ENCODE assay signal across 19 cellular contexts in genomic region chr9:77885104-77885672, GRCh38.
DNase-seq lines count a peak whose midpoint lies in the region; ATAC-seq, FAIRE-seq and TF ChIP-seq lines count a peak whose summit lies in the region.
"Had no signal": no experiment of that assay in that cellular context is flagged by ENCODE, and none has a peak within 500 bp of the region (broad histone marks: within the 10 kb centered on the region; RNA-seq: fewer than 3 reads in every experiment).

No MANE protein-coding gene starts in this region.

- no peaks in the 10 kb centered on the region for H3K27me3 Mint-ChIP-seq in MCF 10A (ENCODE audit: insufficient read depth, unreplicated experiment)
- H3K27me3 Mint-ChIP-seq in neural crest cell (ENCODE audit: low read depth): no peaks in the 10 kb centered on the region
- no peaks in the 10 kb centered on the region for H3K27me3 Mint-ChIP-seq in activated CD8-positive, alpha-beta memory T cell treated with anti-CD3 and anti-CD28 coated beads, Interleukin-2, amount 10 ng/mL, durations not matched to agents 7 days and 5 days
- H3K27me3 Mint-ChIP-seq in endothelial cell (ENCODE audit: unreplicated experiment): peaks cover 3% of the 10 kb centered on the region
- H3K27me3 Mint-ChIP-seq: activated naive CD8-positive, alpha-beta T cell treated with anti-CD3 and anti-CD28 coated beads, Interleukin-2, amount 50 U/mL, for 24 hours; IgD-negative memory B cell; stimulated activated naive CD8-positive, alpha-beta T cell treated with anti-CD3 and anti-CD28 coated beads, Interleukin-15, amount 100 ng/mL, for 72 hours had no signal

- POLR2A ChIA-PET in MCF 10A (lab: Yijun Ruan, JAX): interaction anchor here (1.2 to 1.3 kb wide), 3 partner anchors 14 to 147 kb away, joined by 3 to 5 read pairs (median 3); partner anchors contain the start of gene GNAQ

- no peak for DNase-seq in breast epithelium (ENCODE audit: low spot score in 2 of 2)
- no peak for DNase-seq in MCF 10A (ENCODE audit: unreplicated experiment)
- DNase-seq in bronchial epithelial cell (ENCODE audit: low read depth): peak; percentile 7
- DNase-seq in neural crest cell (ENCODE audit: low read depth, low spot score): no peak
- peak in 1 of 2 donors; percentile 51 for DNase-seq in aorta
- DNase-seq in activated CD8-positive, alpha-beta memory T cell treated with anti-CD3 and anti-CD28 coated beads, Interleukin-2, amount 10 ng/mL, durations not matched to agents 7 days and 5 days: no peak
- DNase-seq in NCI-H1694 (lab: John Stamatoyannopoulos, UW): no peak
- DNase-seq in endothelial cell (ENCODE audit: low spot score): no peak
- DNase-seq: 8988T; activated naive CD8-positive, alpha-beta T cell treated with anti-CD3 and anti-CD28 coated beads, Interleukin-2, amount 50 U/mL, for 24 hours; cerebellar nuclear complex; effector CD8-positive, alpha-beta T cell; NCI-H187; NCI-H446 treated with DMSO at 0.1 percent for 48 hours; stimulated activated naive CD8-positive, alpha-beta T cell treated with anti-CD3 and anti-CD28 coated beads, Interleukin-15, amount 100 ng/mL, for 72 hours had no signal

- H3K36me3 Mint-ChIP-seq in MCF 10A (ENCODE audit: insufficient read depth, unreplicated experiment): peaks cover 7% of the 10 kb centered on the region
- peaks cover 3% of the 10 kb centered on the region for H3K36me3 Mint-ChIP-seq in neural crest cell (ENCODE audit: low read depth)
- H3K36me3 Mint-ChIP-seq in activated CD8-positive, alpha-beta memory T cell treated with anti-CD3 and anti-CD28 coated beads, Interleukin-2, amount 10 ng/mL, durations not matched to agents 7 days and 5 days: no peaks in the 10 kb centered on the region
- H3K36me3 Mint-ChIP-seq in endothelial cell (ENCODE audit: low read depth, unreplicated experiment): no peaks in the 10 kb centered on the region
- H3K36me3 Mint-ChIP-seq: IgD-negative memory B cell had no signal

- WGBS in aorta, 2 donors: 2 to 9% methylated on average over 3 of the region's 3 CpGs

- no peak for TF ChIP-seq POLR2A in breast epithelium (IDR thresholded peaks at IDR 0.05)

- H3K4me1 Mint-ChIP-seq in MCF 10A (ENCODE audit: insufficient read depth, unreplicated experiment): peaks cover 23% of the 10 kb centered on the region
- H3K4me1 Mint-ChIP-seq in neural crest cell: peaks cover 31% of the 10 kb centered on the region
- peaks cover 16% of the 10 kb centered on the region for H3K4me1 Mint-ChIP-seq in activated CD8-positive, alpha-beta memory T cell treated with anti-CD3 and anti-CD28 coated beads, Interleukin-2, amount 10 ng/mL, durations not matched to agents 7 days and 5 days
- peaks cover 6% of the 10 kb centered on the region for H3K4me1 Mint-ChIP-seq in endothelial cell (ENCODE audit: unreplicated experiment)
- H3K4me1 Mint-ChIP-seq: IgD-negative memory B cell had no signal

- intact Hi-C loops in breast epithelium (cut with DNase I; ENCODE audit: low total_unique reads) (no loop called here), MCF 10A (cut with micrococcal nuclease) (no loop called here), aorta (cut with DNase I) (loop anchor here in 1 of 2 donors (5.0 kb wide), 1 partner anchor 37 kb away; no protein-coding TSS in a partner anchor)

- no peak overlapping the region for H3K27ac Mint-ChIP-seq in MCF 10A (ENCODE audit: low read depth, unreplicated experiment)
- peak overlapping the region; percentile 9 for H3K27ac Mint-ChIP-seq in neural crest cell (ENCODE audit: unreplicated experiment)
- H3K27ac Mint-ChIP-seq in activated CD8-positive, alpha-beta memory T cell treated with anti-CD3 and anti-CD28 coated beads, Interleukin-2, amount 10 ng/mL, durations not matched to agents 7 days and 5 days: no peak overlapping the region
- H3K27ac Mint-ChIP-seq in endothelial cell (ENCODE audit: unreplicated experiment): no peak overlapping the region
- H3K27ac Mint-ChIP-seq: activated naive CD8-positive, alpha-beta T cell treated with anti-CD3 and anti-CD28 coated beads, Interleukin-2, amount 50 U/mL, for 24 hours; IgD-negative memory B cell; stimulated activated naive CD8-positive, alpha-beta T cell treated with anti-CD3 and anti-CD28 coated beads, Interleukin-15, amount 100 ng/mL, for 72 hours had no signal

- H3K4me3 Mint-ChIP-seq in MCF 10A (ENCODE audit: unreplicated experiment): no peak overlapping the region
- no peak overlapping the region for H3K4me3 Mint-ChIP-seq in neural crest cell
- H3K4me3 Mint-ChIP-seq in activated CD8-positive, alpha-beta memory T cell treated with anti-CD3 and anti-CD28 coated beads, Interleukin-2, amount 10 ng/mL, durations not matched to agents 7 days and 5 days: no peak overlapping the region
- no peak overlapping the region for H3K4me3 Mint-ChIP-seq in endothelial cell (ENCODE audit: unreplicated experiment)
- H3K4me3 Mint-ChIP-seq: activated naive CD8-positive, alpha-beta T cell treated with anti-CD3 and anti-CD28 coated beads, Interleukin-2, amount 50 U/mL, for 24 hours; IgD-negative memory B cell; stimulated activated naive CD8-positive, alpha-beta T cell treated with anti-CD3 and anti-CD28 coated beads, Interleukin-15, amount 100 ng/mL, for 72 hours had no signal

- CTCF ChIA-PET in MCF 10A (lab: Yijun Ruan, JAX): interaction anchor here (0.7 kb wide), 2 partner anchors 92 to 150 kb away, joined by 3 to 4 read pairs; no protein-coding TSS in a partner anchor
- CTCF ChIA-PET in activated CD8-positive, alpha-beta memory T cell treated with anti-CD3 and anti-CD28 coated beads, Interleukin-2, amount 10 ng/mL, durations not matched to agents 7 days and 5 days (lab: Charles Lee): interaction anchor here (1.5 kb wide), 1 partner anchor 92 kb away, joined by 5 read pairs; no protein-coding TSS in a partner anchor

- H3K27ac ChIP-seq in breast epithelium: peak overlapping the region; percentile 22 to 27
- peak overlapping the region; percentile 49 to 87 for H3K27ac ChIP-seq in aorta (ENCODE audit: low read depth in 1 of 2, low read length in 2 of 2)
- H3K27ac ChIP-seq: BLaER1 had no signal

- H3K9me3 ChIP-seq in breast epithelium (no peaks in the 10 kb centered on the region), aorta (ENCODE audit: control insufficient read depth, low read length) (no peaks in the 10 kb centered on the region)
- H3K9me3 ChIP-seq: BLaER1 had no signal

- H3K4me1 ChIP-seq in breast epithelium (no peaks in the 10 kb centered on the region), aorta (ENCODE audit: control insufficient read depth in 1 of 2, insufficient read depth in 2 of 2, low read length in 2 of 2) (peaks cover 2 to 16% of the 10 kb centered on the region in 2 donors)

- no peak for ATAC-seq in aorta (ENCODE audit: low FRiP score)
- ATAC-seq in activated CD8-positive, alpha-beta memory T cell treated with anti-CD3 and anti-CD28 coated beads, Interleukin-2, amount 10 ng/mL, durations not matched to agents 7 days and 5 days: no peak
- ATAC-seq: activated naive CD8-positive, alpha-beta T cell treated with anti-CD3 and anti-CD28 coated beads, Interleukin-2, amount 50 U/mL, for 24 hours; left lobe of liver; stimulated activated naive CD8-positive, alpha-beta T cell treated with anti-CD3 and anti-CD28 coated beads, Interleukin-15, amount 100 ng/mL, for 72 hours had no signal

- H3K27me3 ChIP-seq in breast epithelium (no peaks in the 10 kb centered on the region), bronchial epithelial cell (ENCODE audit: control insufficient read depth, insufficient read depth, low read length) (no peaks in the 10 kb centered on the region), aorta (ENCODE audit: control insufficient read depth in 1 of 2, insufficient read depth in 2 of 2, low read length in 1 of 2) (no peaks in the 10 kb centered on the region)
- H3K27me3 ChIP-seq: BLaER1 had no signal

- no peak for FAIRE-seq in bronchial epithelial cell (lab: Jason Lieb, UNC)
- FAIRE-seq: D721Med had no signal

- BruUV-seq in MCF 10A (replicated peaks; lab: Mats Ljungman, UMichigan): no TSS peak

- no peak overlapping the region for H3K4me3 ChIP-seq in breast epithelium
- no peak overlapping the region for H3K4me3 ChIP-seq in bronchial epithelial cell (ENCODE audit: low read depth, low read length)
- no peak overlapping the region for H3K4me3 ChIP-seq in aorta (ENCODE audit: low read length in 2 of 2)
- H3K4me3 ChIP-seq: BLaER1 had no signal

- no peaks in the 10 kb centered on the region for H3K9me3 Mint-ChIP-seq in MCF 10A (ENCODE audit: unreplicated experiment)
- no peaks in the 10 kb centered on the region for H3K9me3 Mint-ChIP-seq in neural crest cell
- H3K9me3 Mint-ChIP-seq in activated CD8-positive, alpha-beta memory T cell treated with anti-CD3 and anti-CD28 coated beads, Interleukin-2, amount 10 ng/mL, durations not matched to agents 7 days and 5 days (ENCODE audit: low read depth): no peaks in the 10 kb centered on the region
- H3K9me3 Mint-ChIP-seq in endothelial cell (ENCODE audit: unreplicated experiment): no peaks in the 10 kb centered on the region
- H3K9me3 Mint-ChIP-seq: activated naive CD8-positive, alpha-beta T cell treated with anti-CD3 and anti-CD28 coated beads, Interleukin-2, amount 50 U/mL, for 24 hours; IgD-negative memory B cell; stimulated activated naive CD8-positive, alpha-beta T cell treated with anti-CD3 and anti-CD28 coated beads, Interleukin-15, amount 100 ng/mL, for 72 hours had no signal

- no peak for TF ChIP-seq CTCF in breast epithelium (IDR thresholded peaks at IDR 0.05)
- TF ChIP-seq CTCF in MCF 10A (IDR thresholded peaks at IDR 0.05; ENCODE audit: unreplicated experiment): no peak
- no peak for TF ChIP-seq CTCF in bronchial epithelial cell (IDR thresholded peaks at IDR 0.05; ENCODE audit: insufficient read depth, low read length, severe bottlenecking)
- no peak for TF ChIP-seq CTCF in neural crest cell (conservative IDR thresholded peaks at IDR 0.05)
- no peak for TF ChIP-seq CTCF in endothelial cell (IDR thresholded peaks at IDR 0.05; ENCODE audit: unreplicated experiment)

- no peaks in the 10 kb centered on the region for H3K36me3 ChIP-seq in breast epithelium
- no peaks in the 10 kb centered on the region for H3K36me3 ChIP-seq in bronchial epithelial cell (ENCODE audit: control insufficient read depth, insufficient read depth, low read length)
- no peaks in the 10 kb centered on the region for H3K36me3 ChIP-seq in aorta (ENCODE audit: control insufficient read depth in 1 of 2, insufficient read depth in 2 of 2, low read length in 1 of 2)
- H3K36me3 ChIP-seq: BLaER1 had no signal
